Comparison of ENCODE assay signal across 8 cellular contexts in genomic region chr12:93468008-93468371, GRCh38. TPM values are rescaled to one million over a fixed set of nuclear protein-coding genes. Genes with fewer than 3 reads are reported as not detected.
A peak's percentile ranks its signal among the peaks of the same experiment; 100 is the strongest.
DNase-seq lines count a peak whose midpoint lies in the region; ATAC-seq, FAIRE-seq and TF ChIP-seq lines count a peak whose summit lies in the region.

No MANE protein-coding gene starts in this region.

- H3K4me3 Mint-ChIP-seq in CD4-positive, alpha-beta memory T cell = peak overlapping the region; percentile 88 to 95 (median 92)

- intact Hi-C loops in CD4-positive, alpha-beta memory T cell (cut with micrococcal nuclease) = no loop called here

- no peaks in the 10 kb centered on the region for H3K27me3 Mint-ChIP-seq in CD4-positive, alpha-beta memory T cell

- no peak for DNase-seq in CD4-positive, alpha-beta memory T cell
- DNase-seq in bronchial epithelial cell (ENCODE audit: low read depth) = no peak
- no peak for DNase-seq in NCI-H1092 treated with DMSO at 0.1 percent for 48 hours (lab: John Stamatoyannopoulos, UW)
- DNase-seq in NCI-H524 treated with DMSO at 0.1 percent for 48 hours (lab: John Stamatoyannopoulos, UW) = no peak
- DNase-seq in CD1c-positive myeloid dendritic cell (ENCODE audit: extremely low spot score) = no peak

- H3K4me3 ChIP-seq in CD4-positive, alpha-beta memory T cell (ENCODE audit: low read length in 2 of 2) = peak overlapping the region; percentile 72 to 81
- H3K4me3 ChIP-seq in HUES48 (ENCODE audit: low read depth, low read length) (peak overlapping the region; percentile 99), bronchial epithelial cell (ENCODE audit: low read depth, low read length) (peak overlapping the region; percentile 61), mucosa of rectum (ENCODE audit: low read length in 2 of 2) (peak overlapping the region; percentile 94 to 100)

- ATAC-seq in GM19463 (IDR thresholded peaks at IDR 0.05; ENCODE audit: unreplicated experiment) = peak; percentile 8

- peaks cover 0 to 1% (median 0%) of the 10 kb centered on the region in 8 donors for H3K9me3 Mint-ChIP-seq in CD4-positive, alpha-beta memory T cell

- no peaks in the 10 kb centered on the region for H3K9me3 ChIP-seq in CD4-positive, alpha-beta memory T cell (ENCODE audit: control insufficient read depth in 1 of 2, low read length in 2 of 2)
- H3K9me3 ChIP-seq in HUES48 (ENCODE audit: control insufficient read depth, insufficient read depth, low read length) (no peaks in the 10 kb centered on the region), mucosa of rectum (ENCODE audit: control insufficient read depth in 2 of 2, low read length in 2 of 2) (no peaks in the 10 kb centered on the region)

- H3K36me3 Mint-ChIP-seq in CD4-positive, alpha-beta memory T cell = peaks cover 7 to 28% of the 10 kb centered on the region in 2 donors

- POLR2A ChIA-PET in CD4-positive, alpha-beta memory T cell (lab: Charles Lee; ENCODE audit: partially characterized antibody) = interaction anchor here (0.9 to 3.1 kb wide), 6 partner anchors 9 to 209 kb away, joined by 3 to 22 read pairs (median 4); partner anchors contain the start of genes CRADD and UBE2N

- peaks cover 24 to 38% (median 32%) of the 10 kb centered on the region in 4 donors for H3K4me1 Mint-ChIP-seq in CD4-positive, alpha-beta memory T cell

- no peak for TF ChIP-seq CTCF in bronchial epithelial cell (IDR thresholded peaks at IDR 0.05; ENCODE audit: insufficient read depth, low read length, severe bottlenecking)

- H3K4me1 ChIP-seq in CD4-positive, alpha-beta memory T cell (ENCODE audit: insufficient read depth, low read length) = peaks cover 28% of the 10 kb centered on the region
- H3K4me1 ChIP-seq in HUES48 (ENCODE audit: control insufficient read depth, insufficient read depth, low read length) (0 out of 2 replicates have a peak, but pooled peaks cover 2% of the 10 kb centered on the region), mucosa of rectum (ENCODE audit: control insufficient read depth in 2 of 2, insufficient read depth in 2 of 2, low read length in 2 of 2) (peaks cover 3 to 8% of the 10 kb centered on the region in 2 donors)

- CTCF ChIA-PET in CD4-positive, alpha-beta memory T cell (lab: Charles Lee; ENCODE audit: partially characterized antibody) = interaction anchor here (0.6 to 2.6 kb wide), 12 partner anchors 10 to 1750 kb away, joined by 3 to 13 read pairs (median 3); partner anchors contain the start of genes FGD6, UBE2N and VEZT

- H3K36me3 ChIP-seq in CD4-positive, alpha-beta memory T cell (ENCODE audit: insufficient read depth, low read length) = no peaks in the 10 kb centered on the region
- H3K36me3 ChIP-seq in HUES48 (ENCODE audit: control insufficient read depth, insufficient read depth, low read length) (peaks cover 40% of the 10 kb centered on the region), bronchial epithelial cell (ENCODE audit: control insufficient read depth, insufficient read depth, low read length) (no peaks in the 10 kb centered on the region), mucosa of rectum (ENCODE audit: control insufficient read depth in 2 of 2, insufficient read depth in 2 of 2, low read length in 2 of 2) (peaks cover 3 to 5% of the 10 kb centered on the region in 2 donors)

- H3K9ac ChIP-seq in HUES48 (ENCODE audit: low read depth, low read length) (peak overlapping the region; percentile 99), mucosa of rectum (ENCODE audit: low read depth in 1 of 2, low read length in 2 of 2) (peak overlapping the region; percentile 88 to 92)

- H3K27me3 ChIP-seq in CD4-positive, alpha-beta memory T cell (ENCODE audit: insufficient read depth, low read length) = no peaks in the 10 kb centered on the region
- H3K27me3 ChIP-seq in HUES48 (ENCODE audit: control insufficient read depth, insufficient read depth, low read length) = no peaks in the 10 kb centered on the region
- no peaks in the 10 kb centered on the region for H3K27me3 ChIP-seq in bronchial epithelial cell (ENCODE audit: control insufficient read depth, insufficient read depth, low read length)
- H3K27me3 ChIP-seq in mucosa of rectum (ENCODE audit: control insufficient read depth in 2 of 2, insufficient read depth in 2 of 2, low read length in 2 of 2) = no peaks in the 10 kb centered on the region

- FAIRE-seq in bronchial epithelial cell (lab: Jason Lieb, UNC) = no peak

- H3K27ac ChIP-seq in CD4-positive, alpha-beta memory T cell (ENCODE audit: low read depth, low read length) = peak overlapping the region; percentile 82
- H3K27ac ChIP-seq in HUES48 (ENCODE audit: low read depth, low read length) = peak overlapping the region; percentile 99
- H3K27ac ChIP-seq in mucosa of rectum (ENCODE audit: low read depth in 2 of 2, low read length in 2 of 2) = peak overlapping the region; percentile 89 to 95

- H3K27ac Mint-ChIP-seq in CD4-positive, alpha-beta memory T cell = peak overlapping the region; percentile 92 to 99 (median 96)

RNA-seq across cellular contexts. Expression of gene MRPL42, which starts 0.7 kb away (rescaled TPM):
- 10 to 100 TPM; 40.1 to 43.2 TPM for total RNA-seq in CD4-positive, alpha-beta memory T cell
- 10 to 100 TPM; 75.7 to 92.8 TPM for polyA plus RNA-seq in CD4-positive, alpha-beta memory T cell
- 82.1 and 131 TPM in 2 replicates for total RNA-seq in bronchial epithelial cell

RNA-seq across cellular contexts. Expression of gene UBE2N, which starts 26.2 kb away (rescaled TPM):
- 10 to 100 TPM; 71.2 to 72.8 TPM for total RNA-seq in CD4-positive, alpha-beta memory T cell
- 100 to 1,000 TPM; 199 to 227 TPM for polyA plus RNA-seq in CD4-positive, alpha-beta memory T cell
- 22.9 and 73.1 TPM in 2 replicates for total RNA-seq in bronchial epithelial cell
